14 cellular contexts compared by ENCODE assay signal in genomic region chr2:21415234-21415633, GRCh38.
DNase-seq lines count a peak whose midpoint lies in the region; ATAC-seq and TF ChIP-seq lines count a peak whose summit lies in the region.
"Had no signal": no experiment of that assay in that cellular context is flagged by ENCODE, and none has a peak within 500 bp of the region (broad histone marks: within the 10 kb centered on the region; RNA-seq: fewer than 3 reads in every experiment).

No MANE protein-coding gene starts in this region.

- POLR2A ChIA-PET in HEK293 (lab: Yijun Ruan, JAX) = no interaction called here

- H3K4me3 ChIP-seq in GM12864 (ENCODE audit: low read depth, low read length) = no peak overlapping the region
- H3K4me3 ChIP-seq in HEK293 (ENCODE audit: low read depth, low read length) = no peak overlapping the region
- no peak overlapping the region for H3K4me3 ChIP-seq in foreskin fibroblast (ENCODE audit: low read depth in 1 of 2, low read length in 2 of 2)
- H3K4me3 ChIP-seq: heart right ventricle, vagina had no signal

- no peak for ATAC-seq in HG02938 (IDR thresholded peaks at IDR 0.05; ENCODE audit: unreplicated experiment)
- ATAC-seq: esophagus mucosa, heart right ventricle had no signal

- TF ChIP-seq CTCF in GM12864 (IDR thresholded peaks at IDR 0.05; ENCODE audit: low read depth, low read length, missing control alignments) (peak; percentile 23), HEK293 (tag by site-specific recombination; IDR thresholded peaks at IDR 0.05) (peak; percentile 28; the same call in 1 of the 2 replicates), foreskin fibroblast (IDR thresholded peaks at IDR 0.05; ENCODE audit: low read depth, low read length) (no peak)

- no peaks in the 10 kb centered on the region for H3K36me3 ChIP-seq in HEK293 (ENCODE audit: control insufficient read depth in 2 of 2, insufficient read depth in 1 of 2, low read length in 2 of 2)
- H3K36me3 ChIP-seq: heart right ventricle, vagina had no signal

- H3K4me1 ChIP-seq in HEK293 (ENCODE audit: control insufficient read depth, insufficient read depth, low read length) = no peaks in the 10 kb centered on the region
- H3K4me1 ChIP-seq: heart right ventricle, vagina had no signal

- no peak overlapping the region for H3K27ac ChIP-seq in HEK293 (ENCODE audit: extremely low read depth, low read depth, low read length)
- H3K27ac ChIP-seq: heart right ventricle, vagina had no signal

- DNase-seq in GM12864 (ENCODE audit: low read depth) (no peak), RKO (ENCODE audit: low spot score) (peak; percentile 4), iPS-NIHi11 (ENCODE audit: low spot score) (peak; percentile 37), foreskin fibroblast (no peak)
- no peak for DNase-seq in activated effector memory CD4-positive, alpha-beta T cell treated with Interleukin-2 at 50 U/mL for 16 hours
- DNase-seq: aorta, EL, heart right ventricle, MM.1S, posterior cingulate gyrus had no signal

- CTCF ChIA-PET in HEK293 (lab: Yijun Ruan, JAX) = no interaction called here

- no peaks in the 10 kb centered on the region for H3K9me3 ChIP-seq in HEK293 (ENCODE audit: control insufficient read depth, insufficient read depth, low read depth, low read length)
- H3K9me3 ChIP-seq: heart right ventricle, vagina had no signal

TF ChIP-seq in HEK293, 187 proteins besides CTCF, POLR2A, EP300 and RAD21 (continues in another document):
- TF ChIP-seq BCL6B (tag by site-specific recombination; IDR thresholded peaks at IDR 0.05) (no peak), ZNF280C (tag by site-specific recombination; IDR thresholded peaks at IDR 0.05) (no peak), ATF2 (tag by site-specific recombination; IDR thresholded peaks at IDR 0.05; ENCODE audit: low read depth) (no peak), ZNF791 (tag by site-specific recombination; IDR thresholded peaks at IDR 0.05) (no peak), FEZF1 (tag by site-specific recombination; IDR thresholded peaks at IDR 0.05) (no peak), ZIC2 (tag by site-specific recombination; IDR thresholded peaks at IDR 0.05) (no peak), ZNF214 (tag by site-specific recombination; IDR thresholded peaks at IDR 0.05; ENCODE audit: borderline replicate concordance) (no peak), TRIM28 (IDR thresholded peaks at IDR 0.05; ENCODE audit: borderline replicate concordance, low read length) (no peak), ZNF514 (tag by site-specific recombination; IDR thresholded peaks at IDR 0.05) (no peak), ZNF18 (tag by site-specific recombination; IDR thresholded peaks at IDR 0.05) (no peak), ZNF350 (tag by site-specific recombination; IDR thresholded peaks at IDR 0.05) (no peak), ZNF398 (tag by site-specific recombination; IDR thresholded peaks at IDR 0.05) (no peak), IKZF3 (tag by site-specific recombination; IDR thresholded peaks at IDR 0.05) (no peak), ZBTB20 (tag by site-specific recombination; IDR thresholded peaks at IDR 0.05) (no peak), PBX3 (CRISPR knock-in tag; IDR thresholded peaks at IDR 0.05) (no peak), ZSCAN16 (tag by site-specific recombination; IDR thresholded peaks at IDR 0.05) (no peak), ZNF658 (tag by site-specific recombination; IDR thresholded peaks at IDR 0.05) (no peak)

Comparison
In these comparisons a context has a peak if more than half of its experiments do, and no peak if none do; other contexts are left out.
1. DNase-seq: peak in RKO (single experiment) and iPS-NIHi11 (single experiment); none in GM12864 (single experiment), activated effector memory CD4-positive, alpha-beta T cell treated with Interleukin-2 at 50 U/mL for 16 hours (single experiment) and foreskin fibroblast (0 of 2).